1 cellular context compared by ENCODE assay signal in genomic region chr13:94362411-94362909, GRCh38.
TF ChIP-seq lines count a peak whose summit lies in the region.

No MANE protein-coding gene starts in this region.

TF ChIP-seq in H1, 55 proteins besides CTCF, POLR2A, EP300 and RAD21 (continued from another document):
- no peak for TF ChIP-seq CHD7 (IDR thresholded peaks at IDR 0.05; ENCODE audit: insufficient replicate concordance, low read length)
- TF ChIP-seq TEAD4 (IDR thresholded peaks at IDR 0.05; ENCODE audit: low read depth, low read length): 0 out of 2 replicates have a peak, but pooled peaks have one; percentile 11
- TF ChIP-seq SIX5 (IDR thresholded peaks at IDR 0.05; ENCODE audit: low read depth, low read length): no peak
- no peak for TF ChIP-seq EZH2 (IDR thresholded peaks at IDR 0.05; ENCODE audit: low read depth, low read length, severe bottlenecking)
- no peak for TF ChIP-seq HDAC6 (IDR thresholded peaks at IDR 0.05; ENCODE audit: low read depth, low read length)
- no peak for TF ChIP-seq ATF3 (IDR thresholded peaks at IDR 0.05; ENCODE audit: insufficient read depth, low read depth, low read length)
- no peak for TF ChIP-seq RBBP5 (IDR thresholded peaks at IDR 0.05; ENCODE audit: borderline replicate concordance, low read depth, low read length)
- peak; percentile 96 for TF ChIP-seq ATF2 (IDR thresholded peaks at IDR 0.05; ENCODE audit: low read length)
- no peak for TF ChIP-seq CTBP2 (IDR thresholded peaks at IDR 0.05; ENCODE audit: borderline replicate concordance, insufficient read depth, insufficient read length, low read length)
- 0 out of 2 replicates have a peak, but pooled peaks have one; percentile 15 for TF ChIP-seq MAFK (IDR thresholded peaks at IDR 0.05; ENCODE audit: low read depth, low read length)
- TF ChIP-seq JUN (IDR thresholded peaks at IDR 0.05; ENCODE audit: low read depth, low read length): 0 out of 2 replicates have a peak, but pooled peaks have one; percentile 63
- TF ChIP-seq CHD2 (IDR thresholded peaks at IDR 0.05; ENCODE audit: low read length): no peak
- TF ChIP-seq CREB1 (IDR thresholded peaks at IDR 0.05): peak; percentile 54; the same call in 1 of the 2 replicates
- no peak for TF ChIP-seq SIN3A (conservative IDR thresholded peaks at IDR 0.05 in 1 of 2, IDR thresholded peaks at IDR 0.05 in 1 of 2; ENCODE audit: low read depth in 1 of 2, low read length in 2 of 2)
- TF ChIP-seq POLR2AphosphoS5 (IDR thresholded peaks at IDR 0.05; ENCODE audit: low read depth, low read length): no peak
- TF ChIP-seq KDM4A (IDR thresholded peaks at IDR 0.05; ENCODE audit: low read depth, low read length, severe bottlenecking): no peak
- TF ChIP-seq JUND (IDR thresholded peaks at IDR 0.05; ENCODE audit: low read length): peak; percentile 90
- TF ChIP-seq TCF12 (IDR thresholded peaks at IDR 0.05; ENCODE audit: low read depth, low read length): no peak
